18 cellular contexts compared by ENCODE assay signal in the genomic region with DNA sequence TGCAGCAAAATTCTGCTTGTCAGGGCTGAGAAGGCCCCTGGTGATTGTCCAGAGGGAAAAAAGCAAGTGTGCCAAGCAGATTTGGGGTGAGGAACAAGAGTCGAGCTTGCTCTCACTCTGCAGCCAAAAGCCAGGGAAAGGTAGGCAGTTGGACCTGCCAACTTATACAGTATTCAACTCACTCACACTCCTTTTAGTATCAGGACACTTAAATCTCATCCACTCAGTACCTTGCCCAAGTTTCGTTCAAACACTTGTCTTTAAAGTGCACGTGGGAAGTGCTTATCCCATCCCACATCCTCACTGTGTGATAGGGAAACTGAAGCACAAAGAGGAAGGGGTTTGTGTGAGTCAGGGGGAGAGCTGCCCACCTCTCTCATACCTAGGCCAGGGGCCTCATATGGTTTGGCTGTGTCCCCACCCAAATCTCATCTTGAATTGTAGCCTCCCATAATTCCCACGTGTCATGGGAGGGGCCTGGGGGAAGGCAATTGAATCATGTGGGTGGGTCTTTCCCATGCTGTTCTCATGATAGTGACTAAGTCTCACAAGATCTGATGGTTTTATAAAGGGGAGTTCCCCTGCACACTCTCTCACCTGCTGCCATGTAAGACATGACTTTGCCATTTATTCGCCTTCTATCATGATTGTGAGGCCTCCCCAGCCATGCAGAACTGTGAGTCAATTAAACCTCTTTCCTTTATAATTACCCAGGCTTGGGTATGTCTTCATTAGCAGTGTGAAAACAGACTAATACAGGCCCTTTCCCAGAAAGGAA. TPM values are rescaled to one million over a fixed set of nuclear protein-coding genes. Genes with fewer than 3 reads are reported as not detected.
"Had no signal": no experiment of that assay in that cellular context is flagged by ENCODE, and none has a peak within 500 bp of the region (broad histone marks: within the 10 kb centered on the region; RNA-seq: fewer than 3 reads in every experiment).

No MANE protein-coding gene starts in this region.

- H3K27ac Mint-ChIP-seq: activated B cell treated with CpG ODN at 0.5 μM for 24 hours; activated CD4-positive, alpha-beta T cell treated with anti-CD3 and anti-CD28 coated beads, Interleukin-2, amount 10 ng/mL, durations not matched to agents 24 days and 14 days; activated CD8-positive, alpha-beta memory T cell treated with anti-CD3 and anti-CD28 coated beads, Interleukin-2, amount 10 ng/mL, durations not matched to agents 7 days and 5 days; naive thymus-derived CD4-positive, alpha-beta T cell; stimulated activated naive CD8-positive, alpha-beta T cell treated with anti-CD3 and anti-CD28 coated beads, Interleukin-15, Interleukin-2, amounts not matched to agents 100 ng/mL and 50 ng/mL, for 24 hours; T-helper 2 cell treated with Interferon-gamma antibody and Interleukin-4, amounts not matched to agents 5 μg/mL and 100 μg/mL, for 36 hours had no signal

- H3K4me1 Mint-ChIP-seq: activated B cell treated with CpG ODN at 0.5 μM for 24 hours; activated CD4-positive, alpha-beta T cell treated with anti-CD3 and anti-CD28 coated beads, Interleukin-2, amount 10 ng/mL, durations not matched to agents 24 days and 14 days; activated CD8-positive, alpha-beta memory T cell treated with anti-CD3 and anti-CD28 coated beads, Interleukin-2, amount 10 ng/mL, durations not matched to agents 7 days and 5 days; naive thymus-derived CD4-positive, alpha-beta T cell had no signal

- DNase-seq: activated B cell treated with CpG ODN at 0.5 μM for 24 hours; activated CD4-positive, alpha-beta T cell treated with anti-CD3 and anti-CD28 coated beads, Interleukin-2, amount 10 ng/mL, durations not matched to agents 24 days and 14 days; activated CD8-positive, alpha-beta memory T cell treated with anti-CD3 and anti-CD28 coated beads, Interleukin-2, amount 10 ng/mL, durations not matched to agents 7 days and 5 days; activated gamma-delta T cell; adrenal gland; islet precursor cell; mucosa of descending colon; naive thymus-derived CD4-positive, alpha-beta T cell; stimulated activated CD4-positive, alpha-beta T cell treated with anti-CD3 and anti-CD28 coated beads, Interleukin-4, amount 100 ng/mL, for 24 hours; upper lobe of left lung had no signal

- H3K36me3 ChIP-seq: adrenal gland, suprapubic skin, upper lobe of left lung had no signal

- H3K27me3 Mint-ChIP-seq: activated B cell treated with CpG ODN at 0.5 μM for 24 hours; activated CD4-positive, alpha-beta T cell treated with anti-CD3 and anti-CD28 coated beads, Interleukin-2, amount 10 ng/mL, durations not matched to agents 24 days and 14 days; activated CD8-positive, alpha-beta memory T cell treated with anti-CD3 and anti-CD28 coated beads, Interleukin-2, amount 10 ng/mL, durations not matched to agents 7 days and 5 days had no signal

- H3K27ac ChIP-seq: adrenal gland, hepatocyte, suprapubic skin, upper lobe of left lung had no signal

- H3K9me3 ChIP-seq: adrenal gland, suprapubic skin had no signal

- H3K36me3 Mint-ChIP-seq: activated CD8-positive, alpha-beta memory T cell treated with anti-CD3 and anti-CD28 coated beads, Interleukin-2, amount 10 ng/mL, durations not matched to agents 7 days and 5 days had no signal

- H3K4me1 ChIP-seq: adrenal gland, suprapubic skin had no signal

- H3K4me3 ChIP-seq: adrenal gland, hepatocyte, mucosa of descending colon, suprapubic skin, upper lobe of left lung had no signal

- H3K4me3 Mint-ChIP-seq: activated B cell treated with CpG ODN at 0.5 μM for 24 hours; activated CD4-positive, alpha-beta T cell treated with anti-CD3 and anti-CD28 coated beads, Interleukin-2, amount 10 ng/mL, durations not matched to agents 24 days and 14 days; activated CD8-positive, alpha-beta memory T cell treated with anti-CD3 and anti-CD28 coated beads, Interleukin-2, amount 10 ng/mL, durations not matched to agents 7 days and 5 days; naive thymus-derived CD4-positive, alpha-beta T cell; stimulated activated naive CD8-positive, alpha-beta T cell treated with anti-CD3 and anti-CD28 coated beads, Interleukin-15, Interleukin-2, amounts not matched to agents 100 ng/mL and 50 ng/mL, for 24 hours; T-helper 2 cell treated with Interferon-gamma antibody and Interleukin-4, amounts not matched to agents 5 μg/mL and 100 μg/mL, for 36 hours had no signal

RNA-seq across cellular contexts. Expression of gene CES5A, which starts 25.6 kb away (rescaled TPM):
- total RNA-seq: activated B cell treated with CpG ODN at 0.5 μM for 24 hours; activated CD4-positive, alpha-beta T cell treated with anti-CD3 and anti-CD28 coated beads, Interleukin-2, amount 10 ng/mL, durations not matched to agents 24 days and 14 days; activated CD8-positive, alpha-beta memory T cell treated with anti-CD3 and anti-CD28 coated beads, Interleukin-2, amount 10 ng/mL, durations not matched to agents 7 days and 5 days; esophagus mucosa; glomerular endothelial cell; hepatocyte; mucosa of descending colon; naive thymus-derived CD4-positive, alpha-beta T cell; posterior vena cava; skeletal muscle tissue; upper lobe of left lung had no signal
